In the genomic region with DNA sequence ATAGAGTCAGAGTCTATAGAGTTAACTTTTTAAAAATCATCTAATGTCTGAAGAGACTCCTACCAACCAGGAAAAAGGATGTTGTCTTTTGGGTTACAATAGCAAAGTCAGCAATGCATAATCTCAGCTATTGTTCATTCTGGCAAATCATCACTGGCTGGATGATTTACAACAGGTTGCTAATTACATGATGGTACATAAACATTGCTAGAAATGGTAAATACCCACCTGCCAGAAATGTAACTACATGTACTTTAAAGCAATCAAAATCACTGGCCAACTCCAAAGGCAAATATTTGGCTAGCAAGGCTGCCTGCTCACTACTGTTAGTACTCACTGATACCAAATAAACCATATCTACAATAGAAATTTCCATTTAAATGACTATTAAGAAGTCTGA, we compare ENCODE assay signal across 20 cellular contexts.
DNase-seq lines count a peak whose midpoint lies in the region; ATAC-seq lines count a peak whose summit lies in the region.
"Had no signal": no experiment of that assay in that cellular context is flagged by ENCODE, and none has a peak within 500 bp of the region (broad histone marks: within the 10 kb centered on the region; RNA-seq: fewer than 3 reads in every experiment).

No MANE protein-coding gene starts in this region.

- ATAC-seq in naive B cell (ENCODE audit: low read depth in 2 of 2) (no peak), T-helper 17 cell (no peak)
- ATAC-seq: sciatic nerve had no signal

- H3K4me1 Mint-ChIP-seq in naive B cell: peaks cover 62 to 79% (median 70%) of the 10 kb centered on the region in 3 donors
- H3K4me1 Mint-ChIP-seq in T-helper 17 cell: peaks cover 46% of the 10 kb centered on the region

- no peaks in the 10 kb centered on the region for H3K9me3 ChIP-seq in T-helper 17 cell (ENCODE audit: control insufficient read depth, low read length, poor library complexity, severe bottlenecking)
- H3K9me3 ChIP-seq: breast epithelium, neutrophil, SK-N-SH had no signal

- DNase-seq in HT-29 (ENCODE audit: low spot score): peak; percentile 25
- peak; percentile 90 for DNase-seq in NCI-H2029 (lab: John Stamatoyannopoulos, UW)
- peak; percentile 43 to 59 for DNase-seq in SHP77 (lab: John Stamatoyannopoulos, UW)
- no peak for DNase-seq in naive B cell
- DNase-seq in T-helper 17 cell: no peak
- no peak for DNase-seq in HPDE6-E6E7 (ENCODE audit: extremely low spot score)
- no peak for DNase-seq in NK-92 treated with Interleukin-12 subunit alpha and Interleukin-12 subunit beta, amount 100 ng/mL, for 24 hours (lab: John Stamatoyannopoulos, UW)
- DNase-seq: activated CD4-positive, alpha-beta T cell treated with anti-CD3 and anti-CD28 coated beads, Interleukin-2, amount 10 ng/mL, durations not matched to agents 24 days and 14 days; activated T-cell treated with anti-CD3 and anti-CD28 coated beads, Interleukin-2, amount 50 U/mL, for 48 hours; AML-193; dorsolateral prefrontal cortex; GDM1; GOT3; midbrain; PC-9; SK-N-SH; stimulated activated CD4-positive, alpha-beta T cell treated with anti-CD3 and anti-CD28 coated beads, Interleukin-2, amount 100 ng/mL, for 24 hours had no signal

- no peaks in the 10 kb centered on the region for H3K9me3 Mint-ChIP-seq in naive B cell

- peak overlapping the region in 4 of 6 donors; percentile 27 to 83 (median 63) for H3K27ac Mint-ChIP-seq in naive B cell
- no peak overlapping the region for H3K27ac Mint-ChIP-seq in T-helper 17 cell
- H3K27ac Mint-ChIP-seq: activated CD4-positive, alpha-beta T cell treated with anti-CD3 and anti-CD28 coated beads, Interleukin-2, amount 10 ng/mL, durations not matched to agents 24 days and 14 days had no signal

- H3K4me3 Mint-ChIP-seq in naive B cell: peak overlapping the region in 1 of 8 donors; percentile 7
- H3K4me3 Mint-ChIP-seq in T-helper 17 cell: no peak overlapping the region
- H3K4me3 Mint-ChIP-seq: activated CD4-positive, alpha-beta T cell treated with anti-CD3 and anti-CD28 coated beads, Interleukin-2, amount 10 ng/mL, durations not matched to agents 24 days and 14 days had no signal

- no peaks in the 10 kb centered on the region for H3K36me3 Mint-ChIP-seq in naive B cell
- no peaks in the 10 kb centered on the region for H3K36me3 Mint-ChIP-seq in T-helper 17 cell (ENCODE audit: low read depth)

- no peaks in the 10 kb centered on the region for H3K27me3 Mint-ChIP-seq in naive B cell
- no peaks in the 10 kb centered on the region for H3K27me3 Mint-ChIP-seq in T-helper 17 cell

Comparison
In these comparisons a context has a peak if more than half of its experiments do, and no peak if none do; other contexts are left out.
1. DNase-seq: peak in HT-29 (single experiment), NCI-H2029 (single experiment) and SHP77 (2 of 2); none in naive B cell (single experiment), T-helper 17 cell (0 of 3), HPDE6-E6E7 (single experiment) and NK-92 treated with Interleukin-12 subunit alpha and Interleukin-12 subunit beta, amount 100 ng/mL, for 24 hours (single experiment).